13 cellular contexts compared by ENCODE assay signal in the genomic region with DNA sequence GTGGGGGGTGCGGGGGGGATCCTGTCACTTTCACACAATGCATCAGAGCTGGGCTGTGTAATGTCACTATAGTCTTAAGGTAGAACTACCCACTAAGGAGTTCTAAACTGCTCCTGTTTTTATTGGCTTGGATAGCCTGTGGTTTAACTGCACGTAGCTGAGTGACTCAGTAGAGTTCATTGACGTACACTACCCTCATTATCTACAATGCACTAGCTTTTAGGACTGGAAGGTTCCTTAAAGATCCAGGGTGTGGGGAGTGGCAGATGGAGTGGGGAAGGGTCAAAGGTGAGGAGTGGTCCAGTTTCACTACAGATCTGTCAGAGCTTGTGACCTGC.
DNase-seq lines count a peak whose midpoint lies in the region; ATAC-seq and TF ChIP-seq lines count a peak whose summit lies in the region.
"Had no signal": no experiment of that assay in that cellular context is flagged by ENCODE, and none has a peak within 500 bp of the region (broad histone marks: within the 10 kb centered on the region; RNA-seq: fewer than 3 reads in every experiment).

No MANE protein-coding gene starts in this region.

- H3K4me3 ChIP-seq in heart left ventricle (no peak overlapping the region), foreskin fibroblast (ENCODE audit: low read depth in 1 of 2, low read length in 2 of 2) (no peak overlapping the region), transverse colon (no peak overlapping the region)
- H3K4me3 ChIP-seq: testis had no signal

- WGBS in heart left ventricle, 4 donors = 66 to 75% (median 69%) methylated on average over 3 of the region's 3 CpGs
- WGBS in transverse colon (ENCODE audit: low coverage in 1 of 2), 2 donors = 40 to 42% methylated on average over 2 to 3 of the region's 3 CpGs

- intact Hi-C loops in heart left ventricle (cut with DNase I) = loop anchor here in 3 of 10 donors (2.0 to 10.0 kb wide), 4 partner anchors 15 to 655 kb away; a partner anchor contains a TSS
- intact Hi-C loops in Right ventricle myocardium inferior (cut with DNase I) = loop anchor here (2.0 kb wide), 1 partner anchor 71 kb away; no protein-coding TSS in a partner anchor
- intact Hi-C loops in transverse colon (cut with DNase I; ENCODE audit: low total_unique reads) = no loop called here

- H3K4me1 ChIP-seq in heart left ventricle = peaks cover 0 to 13% (median 2%) of the 10 kb centered on the region in 12 donors
- no peaks in the 10 kb centered on the region for H3K4me1 ChIP-seq in transverse colon
- H3K4me1 ChIP-seq: testis had no signal

- peak; percentile 77 for TF ChIP-seq EP300 in transverse colon (IDR thresholded peaks at IDR 0.05; ENCODE audit: low read depth)

- H3K36me3 ChIP-seq in heart left ventricle (no peaks in the 10 kb centered on the region), transverse colon (no peaks in the 10 kb centered on the region)

- ATAC-seq in heart left ventricle (peak; percentile 58 to 85 (median 78)), Right ventricle myocardium inferior (no peak), GM19035 (IDR thresholded peaks at IDR 0.05; ENCODE audit: unreplicated experiment) (no peak), GM21717 (IDR thresholded peaks at IDR 0.05; ENCODE audit: unreplicated experiment) (no peak)
- ATAC-seq: natural killer cell treated with Interleukin-12 subunit alpha and Interleukin-12 subunit beta and Interleukin-15 and Interleukin-18, amount 100 ng/mL, for 72 hours; T-helper 17 cell had no signal

- TF ChIP-seq POLR2A in heart left ventricle (IDR thresholded peaks at IDR 0.05) (no peak), transverse colon (IDR thresholded peaks at IDR 0.05) (no peak)

- H3K9me3 ChIP-seq in heart left ventricle = no peaks in the 10 kb centered on the region
- no peaks in the 10 kb centered on the region for H3K9me3 ChIP-seq in transverse colon
- H3K9me3 ChIP-seq: testis had no signal

- TF ChIP-seq CTCF in heart left ventricle (IDR thresholded peaks at IDR 0.05) (no peak), foreskin fibroblast (IDR thresholded peaks at IDR 0.05; ENCODE audit: low read depth, low read length) (no peak), transverse colon (IDR thresholded peaks at IDR 0.05) (no peak)

- no peak for DNase-seq in heart left ventricle
- DNase-seq in Right ventricle myocardium inferior (ENCODE audit: missing footprints) = no peak
- DNase-seq in T1000 (lab: John Stamatoyannopoulos, UW) = peak; percentile 24
- peak; percentile 81 to 89 for DNase-seq in foreskin fibroblast
- no peak for DNase-seq in transverse colon
- DNase-seq in NCI-H1105 (lab: John Stamatoyannopoulos, UW) = no peak
- DNase-seq: central memory CD4-positive, alpha-beta T cell; hippocampal formation; T-helper 17 cell; testis had no signal

- H3K27me3 ChIP-seq in heart left ventricle = no peaks in the 10 kb centered on the region
- no peaks in the 10 kb centered on the region for H3K27me3 ChIP-seq in transverse colon
- H3K27me3 ChIP-seq: testis had no signal

- H3K27ac ChIP-seq in heart left ventricle (peak overlapping the region in 8 of 12 donors; percentile 19 to 94 (median 56)), transverse colon (peak overlapping the region; percentile 28 to 65 (median 54))
- H3K27ac ChIP-seq: testis had no signal

- in situ Hi-C loops in transverse colon (cut with MboI; ENCODE audit: low pct_ligation_motif_present in 1 of 4, low pct_unique_long_range_greater_than_20kb in 1 of 4, low sequenced_read_pairs in 3 of 4) = no loop called here

Comparison
In these comparisons a context has a peak if more than half of its experiments do, and no peak if none do; other contexts are left out.
1. ATAC-seq: peak in heart left ventricle (4 of 4); none in Right ventricle myocardium inferior (single experiment), GM19035 (single experiment) and GM21717 (single experiment).
2. DNase-seq: peak in T1000 (single experiment) and foreskin fibroblast (2 of 2); none in heart left ventricle (0 of 5), Right ventricle myocardium inferior (single experiment), transverse colon (single experiment) and NCI-H1105 (single experiment).